Comparison of ENCODE assay signal across 18 cellular contexts in genomic region chr10:111116211-111116610, GRCh38. TPM values are rescaled to one million over a fixed set of nuclear protein-coding genes. Genes with fewer than 3 reads are reported as not detected.
DNase-seq lines count a peak whose midpoint lies in the region; TF ChIP-seq lines count a peak whose summit lies in the region.
"Had no signal": no experiment of that assay in that cellular context is flagged by ENCODE, and none has a peak within 500 bp of the region (broad histone marks: within the 10 kb centered on the region; RNA-seq: fewer than 3 reads in every experiment).

No MANE protein-coding gene starts in this region.

- H3K9ac ChIP-seq in H9 (ENCODE audit: extremely low read depth, insufficient read length, low read length) (no peak overlapping the region), endodermal cell (ENCODE audit: extremely low read depth, low read length, poor library complexity, severe bottlenecking) (no peak overlapping the region)

- DNase-seq in activated CD8-positive, alpha-beta memory T cell treated with anti-CD3 and anti-CD28 coated beads for 24 hours, result peak; percentile 7
- DNase-seq in activated CD8-positive, alpha-beta memory T cell treated with anti-CD3 and anti-CD28 coated beads, Interleukin-2, amount 50 U/mL, for 4 hours, result no peak
- DNase-seq in H9 (peak; percentile 14), endodermal cell (peak; percentile 30), type B pancreatic cell (ENCODE audit: extremely low spot score, unreplicated experiment) (peak; percentile 62)
- no peak for DNase-seq in stimulated activated CD4-positive, alpha-beta T cell treated with anti-CD3 and anti-CD28 coated beads, Interleukin-2, amount 100 ng/mL, for 24 hours
- no peak for DNase-seq in stimulated activated CD4-positive, alpha-beta T cell treated with anti-CD3 and anti-CD28 coated beads, Interleukin-1b, Interleukin-23, amount 100 ng/mL, for 48 hours
- DNase-seq: AML-193; CD4-positive, alpha-beta memory T cell; DMS153; DMS79; GDM1; GOT3; H7 had no signal

- no peak overlapping the region for H3K4me2 ChIP-seq in H9 (ENCODE audit: insufficient read depth, insufficient read length, low read length)
- H3K4me2 ChIP-seq: A549 had no signal

- no peak overlapping the region for H2BK15ac ChIP-seq in H9 (ENCODE audit: low read depth, low read length)

- no CpG with 5 or more reads among the region's 9 CpGs for WGBS in H9 (ENCODE audit: extremely low coverage, insufficient read length, low lambda C conversion rate)
- 87 to 90% methylated on average over 3 to 9 of the region's 9 CpGs for WGBS in endodermal cell (ENCODE audit: insufficient coverage in 1 of 2, insufficient read length in 1 of 2), 2 experiments

- H2AFZ ChIP-seq in H9 (ENCODE audit: low read length), result no peak overlapping the region

- no peak overlapping the region for H2BK20ac ChIP-seq in H9 (ENCODE audit: low read depth, low read length, poor library complexity, severe bottlenecking)

- H3K18ac ChIP-seq in H9 (ENCODE audit: insufficient read length, low read depth, low read length), result no peak overlapping the region

- no peaks in the 10 kb centered on the region for H3K79me2 ChIP-seq in H9 (ENCODE audit: insufficient read depth, low read length)

- no peak overlapping the region for H3K4me3 Mint-ChIP-seq in H9
- no peak overlapping the region for H3K4me3 Mint-ChIP-seq in endodermal cell
- no peak overlapping the region for H3K4me3 Mint-ChIP-seq in type B pancreatic cell
- H3K4me3 Mint-ChIP-seq: CD4-positive, alpha-beta memory T cell had no signal

- H3K27me3 ChIP-seq in H9 (ENCODE audit: insufficient read depth, low read length), result no peaks in the 10 kb centered on the region
- peaks cover 7% of the 10 kb centered on the region for H3K27me3 ChIP-seq in endodermal cell (ENCODE audit: control insufficient read depth, insufficient read depth, low read length, poor library complexity, severe bottlenecking)

- no peak overlapping the region for H3K23ac ChIP-seq in H9 (ENCODE audit: insufficient read length, low read depth, low read length)

- H3K9me3 Mint-ChIP-seq in H9, result no peaks in the 10 kb centered on the region
- no peaks in the 10 kb centered on the region for H3K9me3 Mint-ChIP-seq in endodermal cell
- H3K9me3 Mint-ChIP-seq in type B pancreatic cell, result no peaks in the 10 kb centered on the region

- H3K14ac ChIP-seq in H9 (ENCODE audit: insufficient read depth, low read length), result no peak overlapping the region

- no peak overlapping the region for H4K5ac ChIP-seq in H9 (ENCODE audit: insufficient read length, low read depth, low read length)

- no peak overlapping the region for H2BK120ac ChIP-seq in H9 (ENCODE audit: low read depth, low read length, poor library complexity, severe bottlenecking)

- H3T11ph ChIP-seq in H9 (ENCODE audit: low read length), result no peak overlapping the region

- H3K4ac ChIP-seq in H9 (ENCODE audit: low read depth, low read length), result no peak overlapping the region

- peak overlapping the region in 1 of 3 experiments; percentile 31; a peak in 1 of 7 replicates for H3K27ac Mint-ChIP-seq in H9
- H3K27ac Mint-ChIP-seq in endodermal cell, result no peak overlapping the region
- H3K27ac Mint-ChIP-seq in type B pancreatic cell, result no peak overlapping the region
- H3K27ac Mint-ChIP-seq: CD4-positive, alpha-beta memory T cell had no signal

- H3K79me1 ChIP-seq in H9 (ENCODE audit: insufficient read depth, low read depth, low read length, poor library complexity, severe bottlenecking), result no peaks in the 10 kb centered on the region

- no peak overlapping the region for H2BK12ac ChIP-seq in H9 (ENCODE audit: insufficient read length, low read depth, low read length)

- H2AK5ac ChIP-seq in H9 (ENCODE audit: insufficient read length, low read length), result no peak overlapping the region

- H3K36me3 ChIP-seq in endodermal cell (ENCODE audit: control insufficient read depth, insufficient read depth, low read length), result no peaks in the 10 kb centered on the region

- no peak overlapping the region for H3K56ac ChIP-seq in H9 (ENCODE audit: insufficient read length, low read depth, low read length)

- H3K36me3 Mint-ChIP-seq in H9 (ENCODE audit: insufficient read depth in 1 of 3, low read depth in 3 of 3), result no peaks in the 10 kb centered on the region
- H3K36me3 Mint-ChIP-seq in endodermal cell (ENCODE audit: low read depth), result no peaks in the 10 kb centered on the region
- no peaks in the 10 kb centered on the region for H3K36me3 Mint-ChIP-seq in type B pancreatic cell
- H3K36me3 Mint-ChIP-seq: CD4-positive, alpha-beta memory T cell had no signal

- H2BK5ac ChIP-seq in H9 (ENCODE audit: insufficient read length, low read length), result no peak overlapping the region

- H3K4me1 ChIP-seq in H9 (ENCODE audit: insufficient read depth, low read length), result no peaks in the 10 kb centered on the region
- no peaks in the 10 kb centered on the region for H3K4me1 ChIP-seq in endodermal cell (ENCODE audit: control insufficient read depth, insufficient read depth, low read length)
- H3K4me1 ChIP-seq: A549 had no signal

- H3K23me2 ChIP-seq in H9 (ENCODE audit: insufficient read length, low read depth, low read length, poor library complexity, severe bottlenecking), result no peaks in the 10 kb centered on the region

- no peak overlapping the region for H3K4me3 ChIP-seq in endodermal cell (ENCODE audit: low read length)
- H3K4me3 ChIP-seq: A549 had no signal

- no peak overlapping the region for H3K27ac ChIP-seq in H9 (ENCODE audit: insufficient read length, low read depth, low read length)
- H3K27ac ChIP-seq in endodermal cell (ENCODE audit: low read depth, low read length), result no peak overlapping the region
- H3K27ac ChIP-seq: 22Rv1, A549, C4-2B had no signal

- no peak overlapping the region for H4K8ac ChIP-seq in H9 (replicated peaks; ENCODE audit: insufficient read length, low read depth, low read length)

- TF ChIP-seq CTCF in H9 (conservative IDR thresholded peaks at IDR 0.05), result no peak
- no peak for TF ChIP-seq CTCF in endodermal cell (conservative IDR thresholded peaks at IDR 0.05)
- no peak for TF ChIP-seq CTCF in type B pancreatic cell (conservative IDR thresholded peaks at IDR 0.05)

- no peak overlapping the region for H4K91ac ChIP-seq in H9 (ENCODE audit: insufficient read length, low read depth, low read length)

- no peaks in the 10 kb centered on the region for H4K20me1 ChIP-seq in H9 (ENCODE audit: control insufficient read depth, insufficient read depth, insufficient read length)

- H3K27me3 Mint-ChIP-seq in H9 (ENCODE audit: low read depth), result peaks cover 7% of the 10 kb centered on the region
- H3K27me3 Mint-ChIP-seq in endodermal cell (ENCODE audit: insufficient read depth), result no peaks in the 10 kb centered on the region
- peaks cover 5% of the 10 kb centered on the region for H3K27me3 Mint-ChIP-seq in type B pancreatic cell
- H3K27me3 Mint-ChIP-seq: CD4-positive, alpha-beta memory T cell had no signal

- no peaks in the 10 kb centered on the region for H3K9me3 ChIP-seq in H9 (ENCODE audit: control insufficient read depth, low read depth, low read length)
- H3K9me3 ChIP-seq in endodermal cell (ENCODE audit: control insufficient read depth, low read length), result no peaks in the 10 kb centered on the region
- H3K9me3 ChIP-seq: A549 had no signal

- H3K4me1 Mint-ChIP-seq in H9 (no peaks in the 10 kb centered on the region), endodermal cell (no peaks in the 10 kb centered on the region), type B pancreatic cell (ENCODE audit: unreplicated experiment) (no peaks in the 10 kb centered on the region)

RNA-seq across cellular contexts. Expression of gene ADRA2A, which starts 39.4 kb away (rescaled TPM):
- total RNA-seq in H9 (2021) (1.4 and 1.5 TPM in 2 replicates), endodermal cell (under 1 TPM in 1 of 2 donors, not detected in 1; 0.13 TPM), type B pancreatic cell (ENCODE audit: low replicate concordance) (16.1 and 19.3 TPM in 2 replicates)
- 0.53 TPM for polyA plus RNA-seq in endodermal cell (2013, experiment 1 of 2)
- 0.87 TPM for polyA plus RNA-seq in endodermal cell (2013, experiment 2 of 2)
- total RNA-seq: CD4-positive, alpha-beta memory T cell; Daoy had no signal
- polyA plus RNA-seq: A549; CD4-positive, alpha-beta memory T cell had no signal

Comparison
In these comparisons a context has a peak if more than half of its experiments do, and no peak if none do; other contexts are left out.
1. DNase-seq: peak in activated CD8-positive, alpha-beta memory T cell treated with anti-CD3 and anti-CD28 coated beads for 24 hours (single experiment), H9 (single experiment), endodermal cell (single experiment) and type B pancreatic cell (single experiment); none in activated CD8-positive, alpha-beta memory T cell treated with anti-CD3 and anti-CD28 coated beads, Interleukin-2, amount 50 U/mL, for 4 hours (single experiment), stimulated activated CD4-positive, alpha-beta T cell treated with anti-CD3 and anti-CD28 coated beads, Interleukin-2, amount 100 ng/mL, for 24 hours (0 of 2) and stimulated activated CD4-positive, alpha-beta T cell treated with anti-CD3 and anti-CD28 coated beads, Interleukin-1b, Interleukin-23, amount 100 ng/mL, for 48 hours (single experiment).